9 cellular contexts compared by ENCODE assay signal in genomic region chr6:68087399-68088133, GRCh38.
DNase-seq lines count a peak whose midpoint lies in the region; ATAC-seq and TF ChIP-seq lines count a peak whose summit lies in the region.
"Had no signal": no experiment of that assay in that cellular context is flagged by ENCODE, and none has a peak within 500 bp of the region (broad histone marks: within the 10 kb centered on the region; RNA-seq: fewer than 3 reads in every experiment).

No MANE protein-coding gene starts in this region.

- H3K27me3 Mint-ChIP-seq in Caco-2 (ENCODE audit: insufficient read depth, unreplicated experiment) (peaks cover 3% of the 10 kb centered on the region), endodermal cell (ENCODE audit: insufficient read depth) (no peaks in the 10 kb centered on the region)
- H3K27me3 Mint-ChIP-seq in stimulated activated memory B cell treated with anti-CD40 and anti-IgM and Interleukin-4, amounts not matched to agents 10 μg/mL and 1 μg/mL and 100 μg/mL, for 72 hours, result no peaks in the 10 kb centered on the region

- no peaks in the 10 kb centered on the region for H3K27me3 ChIP-seq in prostate gland (replicated peaks; ENCODE audit: insufficient read depth)
- H3K27me3 ChIP-seq in Caco-2 (replicated peaks; ENCODE audit: control insufficient read depth, insufficient read depth, low read length), result no peaks in the 10 kb centered on the region
- no peaks in the 10 kb centered on the region for H3K27me3 ChIP-seq in endodermal cell (ENCODE audit: control insufficient read depth, insufficient read depth, low read length, poor library complexity, severe bottlenecking)

- H3K9me3 Mint-ChIP-seq in Caco-2 (ENCODE audit: unreplicated experiment), result peaks cover 9% of the 10 kb centered on the region
- peaks cover 24% of the 10 kb centered on the region for H3K9me3 Mint-ChIP-seq in endodermal cell
- no peaks in the 10 kb centered on the region for H3K9me3 Mint-ChIP-seq in stimulated activated memory B cell treated with anti-CD40 and anti-IgM and Interleukin-4, amounts not matched to agents 10 μg/mL and 1 μg/mL and 100 μg/mL, for 72 hours

- no peaks in the 10 kb centered on the region for H3K4me1 ChIP-seq in prostate gland (replicated peaks)
- no peaks in the 10 kb centered on the region for H3K4me1 ChIP-seq in Caco-2
- H3K4me1 ChIP-seq in endodermal cell (ENCODE audit: control insufficient read depth, insufficient read depth, low read length), result no peaks in the 10 kb centered on the region

- ATAC-seq in GM21619 (IDR thresholded peaks at IDR 0.05; ENCODE audit: unreplicated experiment), result peak; percentile 84
- ATAC-seq in HG03565 (IDR thresholded peaks at IDR 0.05; ENCODE audit: unreplicated experiment), result peak; percentile 94
- no peak for ATAC-seq in stimulated activated memory B cell treated with anti-CD40 and anti-IgM and Interleukin-4, amounts not matched to agents 10 μg/mL and 1 μg/mL and 100 μg/mL, for 72 hours

- H3K27ac Mint-ChIP-seq in Caco-2 (ENCODE audit: unreplicated experiment) (no peak overlapping the region), endodermal cell (no peak overlapping the region)
- no peak overlapping the region for H3K27ac Mint-ChIP-seq in stimulated activated memory B cell treated with anti-CD40 and anti-IgM and Interleukin-4, amounts not matched to agents 10 μg/mL and 1 μg/mL and 100 μg/mL, for 72 hours

- no TSS peak for BruUV-seq in Caco-2 (replicated peaks; lab: Mats Ljungman, UMichigan)

- no peak overlapping the region for H3K27ac ChIP-seq in prostate gland
- H3K27ac ChIP-seq in endodermal cell (ENCODE audit: low read depth, low read length), result no peak overlapping the region

- no peak overlapping the region for H3K4me3 ChIP-seq in choroid plexus epithelial cell (ENCODE audit: low read depth, low read length)
- H3K4me3 ChIP-seq in prostate gland, result no peak overlapping the region
- H3K4me3 ChIP-seq in Caco-2 (ENCODE audit: low read depth, low read length), result no peak overlapping the region
- no peak overlapping the region for H3K4me3 ChIP-seq in endodermal cell (ENCODE audit: low read length)

- intact Hi-C loops in prostate gland (cut with DNase I) (no loop called here), Caco-2 (cut with micrococcal nuclease; ENCODE audit: unreplicated experiment) (no loop called here)

- no peak for TF ChIP-seq CTCF in GM13977 (IDR thresholded peaks at IDR 0.05; ENCODE audit: extremely low read depth, insufficient read depth, missing control alignments)
- no peak for TF ChIP-seq CTCF in choroid plexus epithelial cell (conservative IDR thresholded peaks at IDR 0.05; ENCODE audit: low read depth, low read length)
- TF ChIP-seq CTCF in prostate gland (IDR thresholded peaks at IDR 0.05), result no peak
- no peak for TF ChIP-seq CTCF in Caco-2 (IDR thresholded peaks at IDR 0.05; ENCODE audit: insufficient read depth in 1 of 2, low read depth in 1 of 2, low read length in 1 of 2, severe bottlenecking in 1 of 2, unreplicated experiment in 1 of 2)
- no peak for TF ChIP-seq CTCF in endodermal cell (conservative IDR thresholded peaks at IDR 0.05)

- WGBS in prostate gland, result 94% methylated on average over 1 of the region's 1 CpG
- no CpG with 5 or more reads among the region's 1 CpG for WGBS in endodermal cell (ENCODE audit: insufficient coverage in 1 of 2, insufficient read length in 1 of 2), 2 experiments

- H3K9me3 ChIP-seq in prostate gland, result no peaks in the 10 kb centered on the region
- H3K9me3 ChIP-seq in Caco-2, result no peaks in the 10 kb centered on the region
- H3K9me3 ChIP-seq in endodermal cell (ENCODE audit: control insufficient read depth, low read length), result peaks cover 26% of the 10 kb centered on the region

- H3K36me3 Mint-ChIP-seq in Caco-2 (ENCODE audit: insufficient read depth, unreplicated experiment) (no peaks in the 10 kb centered on the region), endodermal cell (ENCODE audit: low read depth) (peaks cover 8% of the 10 kb centered on the region)
- no peaks in the 10 kb centered on the region for H3K36me3 Mint-ChIP-seq in stimulated activated memory B cell treated with anti-CD40 and anti-IgM and Interleukin-4, amounts not matched to agents 10 μg/mL and 1 μg/mL and 100 μg/mL, for 72 hours

- H3K36me3 ChIP-seq in prostate gland (no peaks in the 10 kb centered on the region), Caco-2 (ENCODE audit: control insufficient read depth, insufficient read depth, low read length) (no peaks in the 10 kb centered on the region), endodermal cell (ENCODE audit: control insufficient read depth, insufficient read depth, low read length) (no peaks in the 10 kb centered on the region)

- POLR2A ChIA-PET in Caco-2 (lab: Charles Lee), result no interaction called here

- H3K9ac ChIP-seq in endodermal cell (ENCODE audit: extremely low read depth, low read length, poor library complexity, severe bottlenecking), result no peak overlapping the region

- in situ Hi-C loops in GM13977 (cut with MboI; ENCODE audit: low pct_unique_long_range_greater_than_20kb, low sequenced_read_pairs, unreplicated experiment), result no loop called here

- CTCF ChIA-PET in Caco-2 (lab: Charles Lee), result no interaction called here

- peak; percentile 12 for DNase-seq in GM13977 (ENCODE audit: low spot score)
- peak; percentile 76 for DNase-seq in choroid plexus epithelial cell (ENCODE audit: low read depth)
- DNase-seq in prostate gland (ENCODE audit: low spot score), result no peak
- DNase-seq in Caco-2, result no peak
- no peak for DNase-seq in endodermal cell
- DNase-seq: NCI-H69 had no signal

- H3K4me3 Mint-ChIP-seq in Caco-2 (ENCODE audit: unreplicated experiment), result no peak overlapping the region
- H3K4me3 Mint-ChIP-seq in endodermal cell, result no peak overlapping the region
- H3K4me3 Mint-ChIP-seq in stimulated activated memory B cell treated with anti-CD40 and anti-IgM and Interleukin-4, amounts not matched to agents 10 μg/mL and 1 μg/mL and 100 μg/mL, for 72 hours, result no peak overlapping the region

- H3K4me1 Mint-ChIP-seq in Caco-2 (ENCODE audit: low read depth, unreplicated experiment) (no peaks in the 10 kb centered on the region), endodermal cell (no peaks in the 10 kb centered on the region)
- H3K4me1 Mint-ChIP-seq in stimulated activated memory B cell treated with anti-CD40 and anti-IgM and Interleukin-4, amounts not matched to agents 10 μg/mL and 1 μg/mL and 100 μg/mL, for 72 hours, result no peaks in the 10 kb centered on the region

- no peak for TF ChIP-seq POLR2A in prostate gland (IDR thresholded peaks at IDR 0.05)

Comparison
In these comparisons a context has a peak if more than half of its experiments do, and no peak if none do; other contexts are left out.
1. DNase-seq: peak in GM13977 (single experiment) and choroid plexus epithelial cell (single experiment); none in prostate gland (single experiment), Caco-2 (0 of 2) and endodermal cell (single experiment).